8 cellular contexts compared by ENCODE assay signal in genomic region chr14:34629657-34630529, GRCh38. TPM values are rescaled to one million over a fixed set of nuclear protein-coding genes. Genes with fewer than 3 reads are reported as not detected.
DNase-seq lines count a peak whose midpoint lies in the region; TF ChIP-seq lines count a peak whose summit lies in the region.

Gene SNX6, minus strand, starts transcription at chr14:34630148. Its CDS starts 32 bp downstream, at chr14:34630116.

- peak within 1 kb of the TSS; percentile 83 for H3K4me2 ChIP-seq in SU-DHL-6 (ENCODE audit: low read depth, low read length, poor library complexity, severe bottlenecking)

- peak within 1 kb of the TSS; percentile 74 for H3K4me3 ChIP-seq in SU-DHL-6 (ENCODE audit: insufficient read depth, low read length, poor library complexity, severe bottlenecking)
- H3K4me3 ChIP-seq in ovary: peak within 1 kb of the TSS; percentile 82
- H3K4me3 ChIP-seq in thymus (ENCODE audit: low read length): peak within 1 kb of the TSS; percentile 74

- peaks cover 4% of the 10 kb centered on the region for H3K36me3 Mint-ChIP-seq in activated naive CD8-positive, alpha-beta T cell treated with anti-CD3 and anti-CD28 coated beads for 36 hours

- H3K27me3 ChIP-seq in SU-DHL-6 (ENCODE audit: low read length) (no peaks in the 10 kb centered on the region), ovary (no peaks in the 10 kb centered on the region), thymus (ENCODE audit: control insufficient read depth, insufficient read depth) (no peaks in the 10 kb centered on the region)

- H3K27ac Mint-ChIP-seq in activated naive CD8-positive, alpha-beta T cell treated with anti-CD3 and anti-CD28 coated beads for 36 hours: peak within 1 kb of the TSS; percentile 96

- H3K9me3 Mint-ChIP-seq in activated naive CD8-positive, alpha-beta T cell treated with anti-CD3 and anti-CD28 coated beads for 36 hours: no peaks in the 10 kb centered on the region

- peaks cover 34% of the 10 kb centered on the region for H3K79me2 ChIP-seq in SU-DHL-6 (ENCODE audit: insufficient read depth, low read length)

- H2AFZ ChIP-seq in SU-DHL-6 (ENCODE audit: low read depth, low read length, severe bottlenecking): peak within 1 kb of the TSS; percentile 95

- no peak for TF ChIP-seq EP300 in ovary (IDR thresholded peaks at IDR 0.05)

- peaks cover 25% of the 10 kb centered on the region for H3K4me1 Mint-ChIP-seq in activated naive CD8-positive, alpha-beta T cell treated with anti-CD3 and anti-CD28 coated beads for 36 hours

- 1% methylated on average over 43 to 84 of the region's 84 CpGs for WGBS in ovary, 3 donors
- under 1% methylated on average over 84 of the region's 84 CpGs for WGBS in thymus

- no peaks in the 10 kb centered on the region for H3K27me3 Mint-ChIP-seq in activated naive CD8-positive, alpha-beta T cell treated with anti-CD3 and anti-CD28 coated beads for 36 hours

- H3K9ac ChIP-seq in SU-DHL-6 (ENCODE audit: low read length): peak within 1 kb of the TSS; percentile 86

- H3K4me1 ChIP-seq in ovary (ENCODE audit: insufficient read depth) (peaks cover 2% of the 10 kb centered on the region), thymus (ENCODE audit: control insufficient read depth, insufficient read depth, low read length) (peaks cover 5% of the 10 kb centered on the region)

- H3K27ac ChIP-seq in SU-DHL-6 (ENCODE audit: low read depth, low read length) (peak within 1 kb of the TSS; percentile 52), ovary (peak within 1 kb of the TSS; percentile 79 to 91), thymus (ENCODE audit: low read depth) (peak within 1 kb of the TSS; percentile 92)

- H3K36me3 ChIP-seq in SU-DHL-6 (ENCODE audit: low read length) (no peaks in the 10 kb centered on the region; the same call in 1 of the 2 replicates), ovary (no peaks in the 10 kb centered on the region), thymus (ENCODE audit: control insufficient read depth, insufficient read depth) (no peaks in the 10 kb centered on the region)

- no peaks in the 10 kb centered on the region for H3K9me2 ChIP-seq in SU-DHL-6 (replicated peaks; ENCODE audit: insufficient read depth, low read length)

- H3F3A ChIP-seq in SU-DHL-6 (ENCODE audit: insufficient read depth): no peaks in the 10 kb centered on the region

- DNase-seq in GM03348 (ENCODE audit: low spot score) (peak; percentile 99), H4 (ENCODE audit: low spot score) (peak; percentile 50), LoVo (ENCODE audit: low spot score) (peak; percentile 85), head of caudate nucleus (peak; percentile 62 to 96 (median 90)), ovary (peak; percentile 79 to 90 (median 84))
- DNase-seq in activated naive CD8-positive, alpha-beta T cell treated with anti-CD3 and anti-CD28 coated beads for 36 hours: peak; percentile 88

- TF ChIP-seq POLR2A in ovary (IDR thresholded peaks at IDR 0.05): peak; percentile 37

- intact Hi-C loops in head of caudate nucleus (cut with DNase I) (loop anchor here (2.0 to 10.0 kb wide), 2 partner anchors 85 to 165 kb away; partner anchors contain the start of genes CFL2 and SPTSSA), ovary (cut with DNase I) (no loop called here)

- H3K4me3 Mint-ChIP-seq in activated naive CD8-positive, alpha-beta T cell treated with anti-CD3 and anti-CD28 coated beads for 36 hours: peak within 1 kb of the TSS; percentile 96

- H4K20me1 ChIP-seq in SU-DHL-6 (ENCODE audit: low read depth, low read length): no peaks in the 10 kb centered on the region

- H3K9me3 ChIP-seq in SU-DHL-6 (ENCODE audit: insufficient read depth, low read length) (no peaks in the 10 kb centered on the region), ovary (no peaks in the 10 kb centered on the region), thymus (ENCODE audit: control insufficient read depth) (no peaks in the 10 kb centered on the region)

- TF ChIP-seq CTCF in SU-DHL-6 (IDR thresholded peaks at IDR 0.05; ENCODE audit: insufficient read depth, low read length, poor library complexity, severe bottlenecking) (no peak), ovary (IDR thresholded peaks at IDR 0.05) (no peak)

RNA-seq across cellular contexts. Expression of gene SNX6, which starts in this region (rescaled TPM):
- 205 and 206 TPM in 2 replicates for total RNA-seq in H4 (2014; rRNA removed; shearing (Covaris generic))
- total RNA-seq in activated naive CD8-positive, alpha-beta T cell treated with anti-CD3 and anti-CD28 coated beads for 36 hours: 10 to 100 TPM; 62.0 to 65.4 TPM
- 10 to 100 TPM; 45.2 to 71.5 (median 64.5) TPM for total RNA-seq in ovary
- polyA plus RNA-seq in ovary: 10 to 100 TPM; 44.3 to 80.3 TPM
- polyA plus RNA-seq in thymus: 62.9 TPM

Comparison
In these comparisons a context has a peak if more than half of its experiments do, and no peak if none do; other contexts are left out.
1. Peak in every context shown above with its lines: DNase-seq, H3K4me3 ChIP-seq and H3K27ac ChIP-seq.